18 cellular contexts compared by ENCODE assay signal in the genomic region with DNA sequence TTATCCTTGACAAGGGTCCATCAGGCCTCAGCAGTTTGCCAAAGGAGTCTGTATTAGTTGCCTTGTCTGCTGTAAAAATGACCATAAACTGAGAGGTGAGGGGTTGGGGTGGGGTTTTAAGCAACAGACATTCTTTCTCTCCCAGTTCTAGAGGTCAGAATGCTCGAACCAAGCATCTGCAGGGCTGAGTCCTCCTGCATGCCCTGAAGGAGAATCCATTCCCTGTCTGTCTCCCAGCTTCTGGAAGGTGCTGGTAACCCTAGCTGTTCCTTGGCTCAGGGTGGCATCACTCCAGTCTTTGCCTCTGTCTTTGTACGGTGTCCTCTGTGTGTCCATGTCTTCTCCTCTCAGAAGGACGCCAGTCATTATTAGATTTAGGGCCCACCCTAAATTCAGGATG. TPM values are rescaled to one million over a fixed set of nuclear protein-coding genes. Genes with fewer than 3 reads are reported as not detected.
DNase-seq lines count a peak whose midpoint lies in the region; ATAC-seq and TF ChIP-seq lines count a peak whose summit lies in the region.
"Had no signal": no experiment of that assay in that cellular context is flagged by ENCODE, and none has a peak within 500 bp of the region (broad histone marks: within the 10 kb centered on the region; RNA-seq: fewer than 3 reads in every experiment).

No MANE protein-coding gene starts in this region.

- H3K4me3 ChIP-seq in BLaER1 treated with 17β-estradiol and CSF1 and Interleukin-3, amounts not matched to agents 10 nM and 100 nM: no peak overlapping the region
- H3K4me3 ChIP-seq in Caco-2 (ENCODE audit: low read depth, low read length): no peak overlapping the region
- peak overlapping the region; percentile 14 for H3K4me3 ChIP-seq in neural cell (ENCODE audit: low read length)
- no peak overlapping the region for H3K4me3 ChIP-seq in sigmoid colon
- H3K4me3 ChIP-seq: GM12878, GM23248 had no signal

- no peaks in the 10 kb centered on the region for H3K36me3 Mint-ChIP-seq in Caco-2 (ENCODE audit: insufficient read depth, unreplicated experiment)
- no peaks in the 10 kb centered on the region for H3K36me3 Mint-ChIP-seq in stimulated activated memory B cell treated with anti-CD40 and anti-IgM and Interleukin-4, amounts not matched to agents 10 μg/mL and 1 μg/mL and 100 μg/mL, for 72 hours
- H3K36me3 Mint-ChIP-seq: CD4-positive, CD25-positive, alpha-beta regulatory T cell; CD8-positive, alpha-beta T cell had no signal

- no peak overlapping the region for H3K9ac ChIP-seq in BLaER1 treated with 17β-estradiol and CSF1 and Interleukin-3, amounts not matched to agents 10 nM and 100 nM
- H3K9ac ChIP-seq in neural cell (ENCODE audit: low read length): no peak overlapping the region
- H3K9ac ChIP-seq: GM23248 had no signal

- H3K27ac Mint-ChIP-seq in Caco-2 (ENCODE audit: unreplicated experiment): peak overlapping the region; percentile 68
- H3K27ac Mint-ChIP-seq in stimulated activated memory B cell treated with anti-CD40 and anti-IgM and Interleukin-4, amounts not matched to agents 10 μg/mL and 1 μg/mL and 100 μg/mL, for 72 hours: peak overlapping the region; percentile 68
- H3K27ac Mint-ChIP-seq: CD4-positive, CD25-positive, alpha-beta regulatory T cell; CD8-positive, alpha-beta T cell had no signal

- TF ChIP-seq RAD21 in neural cell (conservative IDR thresholded peaks at IDR 0.05): no peak

- H3K36me3 ChIP-seq in BLaER1 treated with 17β-estradiol and CSF1 and Interleukin-3, amounts not matched to agents 10 nM and 100 nM: peaks cover 0 to 19% (median 4%) of the 10 kb centered on the region in 11 experiments; a peak in 8 of 22 replicates
- no peaks in the 10 kb centered on the region for H3K36me3 ChIP-seq in Caco-2 (ENCODE audit: control insufficient read depth, insufficient read depth, low read length)
- no peaks in the 10 kb centered on the region for H3K36me3 ChIP-seq in neural cell (ENCODE audit: insufficient read depth, low read length)
- no peaks in the 10 kb centered on the region for H3K36me3 ChIP-seq in sigmoid colon

- no peak overlapping the region for H3K4me3 Mint-ChIP-seq in Caco-2 (ENCODE audit: unreplicated experiment)
- no peak overlapping the region for H3K4me3 Mint-ChIP-seq in stimulated activated memory B cell treated with anti-CD40 and anti-IgM and Interleukin-4, amounts not matched to agents 10 μg/mL and 1 μg/mL and 100 μg/mL, for 72 hours
- H3K4me3 Mint-ChIP-seq: CD4-positive, CD25-positive, alpha-beta regulatory T cell; CD8-positive, alpha-beta T cell had no signal

- TF ChIP-seq EP300 in neural cell (conservative IDR thresholded peaks at IDR 0.05; ENCODE audit: poor library complexity, severe bottlenecking): no peak
- TF ChIP-seq EP300 in sigmoid colon (IDR thresholded peaks at IDR 0.05): no peak

- peaks cover 30% of the 10 kb centered on the region for H3K4me1 Mint-ChIP-seq in Caco-2 (ENCODE audit: low read depth, unreplicated experiment)
- peaks cover 53% of the 10 kb centered on the region for H3K4me1 Mint-ChIP-seq in stimulated activated memory B cell treated with anti-CD40 and anti-IgM and Interleukin-4, amounts not matched to agents 10 μg/mL and 1 μg/mL and 100 μg/mL, for 72 hours
- H3K4me1 Mint-ChIP-seq: CD4-positive, CD25-positive, alpha-beta regulatory T cell had no signal

- peak overlapping the region in 6 of 11 experiments; percentile 77 to 86 (median 80); a peak in 8 of 22 replicates for H3K4me2 ChIP-seq in BLaER1 treated with 17β-estradiol and CSF1 and Interleukin-3, amounts not matched to agents 10 nM and 100 nM
- peak overlapping the region; percentile 36 for H3K4me2 ChIP-seq in neural cell (ENCODE audit: low read length)

- H3K9me3 Mint-ChIP-seq in Caco-2 (ENCODE audit: unreplicated experiment): no peaks in the 10 kb centered on the region
- peaks cover 4% of the 10 kb centered on the region for H3K9me3 Mint-ChIP-seq in stimulated activated memory B cell treated with anti-CD40 and anti-IgM and Interleukin-4, amounts not matched to agents 10 μg/mL and 1 μg/mL and 100 μg/mL, for 72 hours
- H3K9me3 Mint-ChIP-seq: CD8-positive, alpha-beta T cell had no signal

- ATAC-seq in stimulated activated memory B cell treated with anti-CD40 and anti-IgM and Interleukin-4, amounts not matched to agents 10 μg/mL and 1 μg/mL and 100 μg/mL, for 72 hours: no peak
- ATAC-seq in HG02870 (IDR thresholded peaks at IDR 0.05; ENCODE audit: unreplicated experiment): no peak
- ATAC-seq: CD8-positive, alpha-beta T cell; HCT116 had no signal

- POLR2A ChIA-PET in Caco-2 (lab: Charles Lee): no interaction called here

- TF ChIP-seq CTCF in Caco-2 (IDR thresholded peaks at IDR 0.05; ENCODE audit: insufficient read depth in 1 of 2, low read depth in 1 of 2, low read length in 1 of 2, severe bottlenecking in 1 of 2, unreplicated experiment in 1 of 2) (no peak), neural cell (IDR thresholded peaks at IDR 0.05; ENCODE audit: poor library complexity, severe bottlenecking) (no peak), sigmoid colon (IDR thresholded peaks at IDR 0.05) (no peak)

- H3K4me1 ChIP-seq in BLaER1 treated with 17β-estradiol and CSF1 and Interleukin-3, amounts not matched to agents 10 nM and 100 nM: peaks cover 24 to 80% (median 47%) of the 10 kb centered on the region in 10 experiments
- H3K4me1 ChIP-seq in Caco-2 (peaks cover 19% of the 10 kb centered on the region), sigmoid colon (no peaks in the 10 kb centered on the region)

- 60 to 64% methylated on average over 3 of the region's 3 CpGs for WGBS in sigmoid colon, 2 donors

- no peaks in the 10 kb centered on the region for H3K27me3 Mint-ChIP-seq in Caco-2 (ENCODE audit: insufficient read depth, unreplicated experiment)
- H3K27me3 Mint-ChIP-seq in stimulated activated memory B cell treated with anti-CD40 and anti-IgM and Interleukin-4, amounts not matched to agents 10 μg/mL and 1 μg/mL and 100 μg/mL, for 72 hours: no peaks in the 10 kb centered on the region

- H3K79me2 ChIP-seq in neural cell (replicated peaks; ENCODE audit: insufficient read depth, low read length): no peaks in the 10 kb centered on the region

- peaks cover 0 to 11% (median 0%) of the 10 kb centered on the region in 11 experiments; a peak in 1 of 22 replicates for H3K27me3 ChIP-seq in BLaER1 treated with 17β-estradiol and CSF1 and Interleukin-3, amounts not matched to agents 10 nM and 100 nM
- H3K27me3 ChIP-seq in Caco-2 (replicated peaks; ENCODE audit: control insufficient read depth, insufficient read depth, low read length) (no peaks in the 10 kb centered on the region), neural cell (ENCODE audit: insufficient read depth, low read depth, low read length) (no peaks in the 10 kb centered on the region), sigmoid colon (peaks cover 0 to 21% (median 0%) of the 10 kb centered on the region in 3 donors)

- H4K20me1 ChIP-seq in BLaER1 treated with 17β-estradiol and CSF1 and Interleukin-3, amounts not matched to agents 10 nM and 100 nM: no peaks in the 10 kb centered on the region
- no peaks in the 10 kb centered on the region for H4K20me1 ChIP-seq in neural cell (ENCODE audit: insufficient read depth)

- no peaks in the 10 kb centered on the region for H3K9me2 ChIP-seq in neural cell (ENCODE audit: insufficient read depth, low read length)

- TF ChIP-seq POLR2A in sigmoid colon (IDR thresholded peaks at IDR 0.05): no peak

- DNase-seq in Caco-2 (no peak), sigmoid colon (no peak)
- DNase-seq: CD4-positive, CD25-positive, alpha-beta regulatory T cell; DMS 273 treated with DMSO at 0.1 percent for 48 hours; DMS79; EL; GDM1; GM23248; H7 had no signal

- no peak overlapping the region for H2AFZ ChIP-seq in neural cell (ENCODE audit: low read depth, low read length)
- H2AFZ ChIP-seq: GM23248 had no signal

- CTCF ChIA-PET in Caco-2 (lab: Charles Lee): no interaction called here

- BruUV-seq in Caco-2 (replicated peaks; lab: Mats Ljungman, UMichigan): no TSS peak

- peaks cover 0 to 28% (median 20%) of the 10 kb centered on the region in 11 experiments; a peak in 18 of 22 replicates for H3K9me3 ChIP-seq in BLaER1 treated with 17β-estradiol and CSF1 and Interleukin-3, amounts not matched to agents 10 nM and 100 nM (replicated peaks in 1 of 11)
- H3K9me3 ChIP-seq in Caco-2 (no peaks in the 10 kb centered on the region), neural cell (ENCODE audit: low read length) (no peaks in the 10 kb centered on the region), sigmoid colon (no peaks in the 10 kb centered on the region)

- no peak overlapping the region for H3K27ac ChIP-seq in BLaER1 treated with 17β-estradiol and CSF1 and Interleukin-3, amounts not matched to agents 10 nM and 100 nM
- H3K27ac ChIP-seq in neural cell (ENCODE audit: low read length): peak overlapping the region; percentile 21
- H3K27ac ChIP-seq in sigmoid colon: no peak overlapping the region
- H3K27ac ChIP-seq: C4-2B, GM23248 had no signal

- H3F3A ChIP-seq in neural cell (ENCODE audit: insufficient read depth, low read length, poor library complexity, severe bottlenecking): no peaks in the 10 kb centered on the region

- intact Hi-C loops in Caco-2 (cut with micrococcal nuclease; ENCODE audit: unreplicated experiment): no loop called here
- intact Hi-C loops in sigmoid colon (cut with DNase I): no loop called here

TF ChIP-seq in neural cell, 6 proteins besides CTCF, POLR2A, EP300 and RAD21 (continues in another document):
- TF ChIP-seq MXI1 (conservative IDR thresholded peaks at IDR 0.05; ENCODE audit: poor library complexity, severe bottlenecking) (no peak), POLR2AphosphoS5 (IDR thresholded peaks at IDR 0.05) (no peak)

RNA-seq across cellular contexts. Expression of a gene that starts 17.5 kb away (rescaled TPM):
- total RNA-seq in Caco-2 (2022): 29.5 and 31.7 TPM in 2 replicates
- not detected in 2 replicates for polyA plus RNA-seq in neural cell
- polyA minus RNA-seq in neural cell: not detected in 2 replicates
- 10 to 100 TPM in 1 of 4 donors, 1 to 10 TPM in 3; 3.5 to 10.8 (median 8.5) TPM for total RNA-seq in sigmoid colon
- polyA plus RNA-seq in sigmoid colon: 10 to 100 TPM; 18.5 to 74.0 (median 19.2) TPM
- total RNA-seq: GM23248 had no signal
- polyA plus RNA-seq: BJ had no signal
